8 cellular contexts compared by ENCODE assay signal in genomic region chrX:70030242-70030823, GRCh38. TPM values are rescaled to one million over a fixed set of nuclear protein-coding genes. Genes with fewer than 3 reads are reported as not detected.
DNase-seq lines count a peak whose midpoint lies in the region; TF ChIP-seq lines count a peak whose summit lies in the region.

No MANE protein-coding gene starts in this region.

- H3K27ac ChIP-seq in HL-60 (replicated peaks) (no peak overlapping the region), right atrium auricular region (no peak overlapping the region), spleen (no peak overlapping the region)

- no peaks in the 10 kb centered on the region for H3K27me3 Mint-ChIP-seq in Caco-2 (ENCODE audit: insufficient read depth, unreplicated experiment)

- H3K9me3 ChIP-seq in Caco-2 (no peaks in the 10 kb centered on the region), adipocyte (ENCODE audit: control insufficient read depth, low read length) (no peaks in the 10 kb centered on the region), right atrium auricular region (no peaks in the 10 kb centered on the region), spleen (no peaks in the 10 kb centered on the region)

- H3K36me3 ChIP-seq in Caco-2 (ENCODE audit: control insufficient read depth, insufficient read depth, low read length) (no peaks in the 10 kb centered on the region), adipocyte (ENCODE audit: control insufficient read depth, insufficient read depth, low read length, severe bottlenecking) (no peaks in the 10 kb centered on the region), right atrium auricular region (no peaks in the 10 kb centered on the region), spleen (no peaks in the 10 kb centered on the region)

- H3K27ac Mint-ChIP-seq in Caco-2 (ENCODE audit: unreplicated experiment): no peak overlapping the region

- no peak for TF ChIP-seq POLR2A in spleen (IDR thresholded peaks at IDR 0.05)

- no peak overlapping the region for H3K4me3 ChIP-seq in Caco-2 (ENCODE audit: low read depth, low read length)
- H3K4me3 ChIP-seq in HL-60 (replicated peaks; ENCODE audit: insufficient read depth, low read length): no peak overlapping the region
- H3K4me3 ChIP-seq in adipocyte (ENCODE audit: low read length): no peak overlapping the region
- H3K4me3 ChIP-seq in right atrium auricular region: no peak overlapping the region
- H3K4me3 ChIP-seq in spleen: no peak overlapping the region

- TF ChIP-seq CTCF in Caco-2 (IDR thresholded peaks at IDR 0.05; ENCODE audit: insufficient read depth in 1 of 2, low read depth in 1 of 2, low read length in 1 of 2, severe bottlenecking in 1 of 2, unreplicated experiment in 1 of 2) (peak; percentile 50 to 62), HL-60 (IDR thresholded peaks at IDR 0.05; ENCODE audit: insufficient read depth, low read length) (peak; percentile 52), right atrium auricular region (IDR thresholded peaks at IDR 0.05) (peak; percentile 72 to 79), spleen (IDR thresholded peaks at IDR 0.05 in 8 of 11, conservative IDR thresholded peaks at IDR 0.05 in 3 of 11) (peak in 10 of 11 experiments; percentile 40 to 75 (median 67))

- CTCF ChIA-PET in Caco-2 (lab: Charles Lee): interaction anchor here (0.6 to 1.1 kb wide), 4 partner anchors 10 to 190 kb away, joined by 3 to 5 read pairs (median 4); partner anchors contain the start of gene IGBP1

- DNase-seq in Caco-2 (peak in 1 of 2 experiments; percentile 53), GM19240 (ENCODE audit: insufficient read length, low spot score) (peak; percentile 53), HL-60 (ENCODE audit: low read depth in 1 of 2, low spot score in 1 of 2) (peak; percentile 26 to 61), OCI-M1 (lab: John Stamatoyannopoulos, UW) (peak; percentile 66), adipocyte (ENCODE audit: low read depth) (peak; percentile 67), right atrium auricular region (ENCODE audit: low spot score) (no peak), spleen (peak; percentile 45)
- DNase-seq in stimulated activated naive CD4-positive, alpha-beta T cell treated with Interleukin-2 at 50 U/mL for 16 hours (lab: John Stamatoyannopoulos, UW): no peak

- WGBS in spleen, 5 donors: 21 to 24% (median 24%) methylated on average over 5 of the region's 5 CpGs

- no peaks in the 10 kb centered on the region for H3K36me3 Mint-ChIP-seq in Caco-2 (ENCODE audit: insufficient read depth, unreplicated experiment)

- no TSS peak for BruUV-seq in Caco-2 (replicated peaks; lab: Mats Ljungman, UMichigan)

- H3K27me3 ChIP-seq in Caco-2 (replicated peaks; ENCODE audit: control insufficient read depth, insufficient read depth, low read length) (no peaks in the 10 kb centered on the region), HL-60 (ENCODE audit: insufficient read depth, poor library complexity, severe bottlenecking) (no peaks in the 10 kb centered on the region), adipocyte (replicated peaks; ENCODE audit: control insufficient read depth, insufficient read depth, low read length) (peaks cover 11% of the 10 kb centered on the region), right atrium auricular region (no peaks in the 10 kb centered on the region), spleen (replicated peaks in 1 of 7) (peaks cover 0 to 25% (median 0%) of the 10 kb centered on the region in 7 donors)

- no peak overlapping the region for H3K4me3 Mint-ChIP-seq in Caco-2 (ENCODE audit: unreplicated experiment)

- H3K4me1 Mint-ChIP-seq in Caco-2 (ENCODE audit: low read depth, unreplicated experiment): no peaks in the 10 kb centered on the region

- H3K4me1 ChIP-seq in Caco-2 (no peaks in the 10 kb centered on the region), adipocyte (ENCODE audit: control insufficient read depth, insufficient read depth, low read length) (no peaks in the 10 kb centered on the region), right atrium auricular region (peaks cover 0 to 9% of the 10 kb centered on the region in 2 donors), spleen (peaks cover 0 to 12% (median 0%) of the 10 kb centered on the region in 6 donors)

- intact Hi-C loops in Caco-2 (cut with micrococcal nuclease; ENCODE audit: unreplicated experiment) (loop anchor here (1.0 to 5.0 kb wide), 2 partner anchors 67 to 537 kb away; no protein-coding TSS in a partner anchor), spleen (cut with DNase I; ENCODE audit: low total_unique reads) (no loop called here)

- no peak overlapping the region for H3K9ac ChIP-seq in adipocyte (ENCODE audit: low read length)

- no peaks in the 10 kb centered on the region for H3K9me3 Mint-ChIP-seq in Caco-2 (ENCODE audit: unreplicated experiment)

- POLR2A ChIA-PET in Caco-2 (lab: Charles Lee): no interaction called here

RNA-seq across cellular contexts. Expression of gene AWAT2, which starts 19.4 kb away (rescaled TPM):
- not detected in 2 replicates for total RNA-seq in Caco-2 (2022)
- total RNA-seq in right atrium auricular region: not detected
- not detected for total RNA-seq in spleen
- polyA plus RNA-seq in spleen: not detected

RNA-seq across cellular contexts. Expression of gene OTUD6A, which starts 31.9 kb away (rescaled TPM):
- not detected in 2 replicates for total RNA-seq in Caco-2 (2022)
- total RNA-seq in right atrium auricular region: not detected
- not detected for total RNA-seq in spleen
- not detected for polyA plus RNA-seq in spleen

Comparison
In these comparisons a context has a peak if more than half of its experiments do, and no peak if none do; other contexts are left out.
1. DNase-seq: peak in GM19240 (single experiment), HL-60 (2 of 2), OCI-M1 (single experiment), adipocyte (single experiment) and spleen (single experiment); none in right atrium auricular region (single experiment) and stimulated activated naive CD4-positive, alpha-beta T cell treated with Interleukin-2 at 50 U/mL for 16 hours (single experiment).
2. Peak in every context shown above with its lines, with median percentiles within 50 percentile points of each other: CTCF ChIP-seq.